ENCODE assay signal across 10 cellular contexts in the genomic region with DNA sequence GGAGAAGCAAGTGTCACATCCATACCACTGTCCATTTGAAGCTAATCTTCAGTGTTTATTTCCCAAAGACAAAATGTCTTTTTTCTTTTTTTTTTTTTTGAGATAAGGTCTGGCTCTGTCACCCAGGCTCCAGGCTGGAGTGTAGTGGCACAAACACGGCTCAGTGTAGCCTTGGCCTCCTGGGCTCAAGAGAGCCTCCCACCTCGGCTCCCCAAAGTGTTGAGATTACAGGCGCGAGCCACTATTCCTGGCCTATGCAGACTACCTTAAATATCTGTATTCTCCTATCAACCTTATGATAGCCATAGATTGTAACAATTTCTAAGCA. TPM values are rescaled to one million over a fixed set of nuclear protein-coding genes. Genes with fewer than 3 reads are reported as not detected.
DNase-seq lines count a peak whose midpoint lies in the region; ATAC-seq and TF ChIP-seq lines count a peak whose summit lies in the region.
"Had no signal": no experiment of that assay in that cellular context is flagged by ENCODE, and none has a peak within 500 bp of the region (broad histone marks: within the 10 kb centered on the region; RNA-seq: fewer than 3 reads in every experiment).

No MANE protein-coding gene starts in this region.

- BruUV-seq in IMR-90 (replicated peaks; lab: Mats Ljungman, UMichigan), result no TSS peak

- 100% methylated on average over 1 of the region's 4 CpGs; no CpG with 5 or more reads in 1 of the 2 experiments for WGBS in IMR-90 (ENCODE audit: extremely low coverage in 2 of 2, insufficient read length in 1 of 2), 2 experiments

- H2AK5ac ChIP-seq in IMR-90 (ENCODE audit: low read depth, low read length), result no peak overlapping the region

- peak; percentile 16 for ATAC-seq in GM18909 (IDR thresholded peaks at IDR 0.05; ENCODE audit: poor library complexity, unreplicated experiment)
- peak; percentile 27 for ATAC-seq in GM21723 (IDR thresholded peaks at IDR 0.05; ENCODE audit: unreplicated experiment)
- peak; percentile 24 for ATAC-seq in IMR-90 (ENCODE audit: low read depth)
- ATAC-seq in left lobe of liver, result peak; percentile 28

- TF ChIP-seq POLR2A in IMR-90 (IDR thresholded peaks at IDR 0.05; ENCODE audit: low read depth, low read length), result no peak

- CTCF ChIA-PET in IMR-90 (lab: Yijun Ruan, JAX), result interaction anchor here (0.6 to 2.0 kb wide), 6 partner anchors 28 to 971 kb away, joined by 3 to 9 read pairs (median 6); partner anchors contain the start of genes PRC1 and VPS33B

- no peak overlapping the region for H3K27ac ChIP-seq in IMR-90 (ENCODE audit: insufficient read depth, low read length)
- H3K27ac ChIP-seq in colonic mucosa, result no peak overlapping the region
- no peak overlapping the region for H3K27ac ChIP-seq in SJCRH30

- H3K4ac ChIP-seq in IMR-90 (ENCODE audit: low read depth, low read length), result no peak overlapping the region

- H3K4me2 ChIP-seq in IMR-90 (ENCODE audit: low read depth, low read length), result no peak overlapping the region

- no peak overlapping the region for H2AK9ac ChIP-seq in IMR-90 (replicated peaks; ENCODE audit: low read depth, low read length, poor library complexity)

- H4K5ac ChIP-seq in IMR-90 (ENCODE audit: low read depth, low read length), result no peak overlapping the region

- H3K18ac ChIP-seq in IMR-90 (ENCODE audit: low read depth, low read length), result no peak overlapping the region

- H3K36me3 ChIP-seq in IMR-90 (ENCODE audit: control insufficient read depth, insufficient read depth, low read length) (no peaks in the 10 kb centered on the region), colonic mucosa (no peaks in the 10 kb centered on the region), SJCRH30 (no peaks in the 10 kb centered on the region)

- no peak overlapping the region for H3K4me3 ChIP-seq in IMR-90 (ENCODE audit: insufficient read depth, low read depth, low read length)
- no peak overlapping the region for H3K4me3 ChIP-seq in colonic mucosa
- H3K4me3 ChIP-seq in SJCRH30, result no peak overlapping the region

- no peak overlapping the region for H2BK20ac ChIP-seq in IMR-90 (ENCODE audit: low read depth, low read length)

- TF ChIP-seq CTCF in IMR-90 (conservative IDR thresholded peaks at IDR 0.05; ENCODE audit: low read depth, low read length) (no peak), colonic mucosa (IDR thresholded peaks at IDR 0.05) (no peak)

- H3K79me1 ChIP-seq in IMR-90 (ENCODE audit: low read depth in 1 of 2, low read length in 2 of 2), result no peaks in the 10 kb centered on the region

- H2BK5ac ChIP-seq in IMR-90 (ENCODE audit: low read depth, low read length, poor library complexity, severe bottlenecking), result no peak overlapping the region

- no peak overlapping the region for H3K23ac ChIP-seq in IMR-90 (ENCODE audit: low read depth, low read length)

- TF ChIP-seq RAD21 in IMR-90 (IDR thresholded peaks at IDR 0.05; ENCODE audit: low read length), result no peak

- H4K91ac ChIP-seq in IMR-90 (ENCODE audit: insufficient read depth, low read depth, low read length), result no peak overlapping the region

- H3K9ac ChIP-seq in IMR-90 (ENCODE audit: low read depth, low read length) (no peak overlapping the region), colonic mucosa (ENCODE audit: low read depth in 2 of 2, low read length in 2 of 2) (no peak overlapping the region)

- H3K9me3 ChIP-seq in IMR-90 (ENCODE audit: control insufficient read depth, insufficient read depth, low read length) (no peaks in the 10 kb centered on the region), colonic mucosa (no peaks in the 10 kb centered on the region), SJCRH30 (replicated peaks) (peaks cover 9% of the 10 kb centered on the region)

- POLR2A ChIA-PET in IMR-90 (lab: Charles Lee; ENCODE audit: unreplicated experiment), result no interaction called here

- H3K56ac ChIP-seq in IMR-90 (ENCODE audit: extremely low read depth, insufficient read depth, low read length), result no peak overlapping the region

- no peak overlapping the region for H2AFZ ChIP-seq in IMR-90 (replicated peaks; ENCODE audit: low read length, poor library complexity)

- dilution Hi-C loops in IMR-90 (cut with HindIII; ENCODE audit: low sequenced_read_pairs, unreplicated experiment), result loop anchor here (25.0 kb wide), 1 partner anchor 212 kb away; no protein-coding TSS in a partner anchor

- no peak overlapping the region for H4K8ac ChIP-seq in IMR-90 (ENCODE audit: low read depth in 2 of 2, low read length in 2 of 2)

- in situ Hi-C loops in IMR-90 (cut with MboI; ENCODE audit: low sequenced_read_pairs), result no loop called here

- peaks cover 4% of the 10 kb centered on the region for H3K27me3 ChIP-seq in IMR-90 (ENCODE audit: control insufficient read depth, insufficient read depth, low read length)
- H3K27me3 ChIP-seq in colonic mucosa, result no peaks in the 10 kb centered on the region
- no peaks in the 10 kb centered on the region; the same call in 1 of the 2 replicates for H3K27me3 ChIP-seq in SJCRH30

- intact Hi-C loops in IMR-90 (cut with micrococcal nuclease), result loop anchor here (1.0 to 10.0 kb wide), 2 partner anchors 94 to 1035 kb away; no protein-coding TSS in a partner anchor
- intact Hi-C loops in colonic mucosa (cut with DNase I), result no loop called here

- H3K9me1 ChIP-seq in IMR-90 (ENCODE audit: insufficient read depth, low read length), result no peaks in the 10 kb centered on the region

- DNase-seq in IMR-90, result no peak
- DNase-seq in left lobe of liver (ENCODE audit: low spot score), result no peak
- DNase-seq in colonic mucosa, result no peak
- no peak for DNase-seq in NCI-H1436 (lab: John Stamatoyannopoulos, UW)
- DNase-seq in SJCRH30, result no peak
- DNase-seq in NCI-H524 (lab: John Stamatoyannopoulos, UW), result no peak
- DNase-seq: activated gamma-delta T cell treated with Interleukin-2 at 50 U/mL for 16 hours had no signal

- H2BK15ac ChIP-seq in IMR-90 (ENCODE audit: low read depth, low read length), result no peak overlapping the region

- H3K14ac ChIP-seq in IMR-90 (replicated peaks; ENCODE audit: low read depth, low read length), result no peak overlapping the region

- no peaks in the 10 kb centered on the region for H3K4me1 ChIP-seq in IMR-90 (ENCODE audit: control insufficient read depth, insufficient read depth, low read length)
- H3K4me1 ChIP-seq in colonic mucosa, result peaks cover 3% of the 10 kb centered on the region
- peaks cover 7% of the 10 kb centered on the region for H3K4me1 ChIP-seq in SJCRH30

- no peaks in the 10 kb centered on the region for H4K20me1 ChIP-seq in IMR-90 (ENCODE audit: insufficient read depth, low read length)

- no peak overlapping the region for H2BK120ac ChIP-seq in IMR-90 (ENCODE audit: low read depth, low read length)

TF ChIP-seq in IMR-90, 13 proteins besides CTCF, POLR2A, EP300 and RAD21 (continues in another document):
- no peak for TF ChIP-seq MAFK (IDR thresholded peaks at IDR 0.05; ENCODE audit: low read depth, low read length)
- no peak for TF ChIP-seq CEBPB (IDR thresholded peaks at IDR 0.05; ENCODE audit: low read depth, low read length)
- no peak for TF ChIP-seq FOS (IDR thresholded peaks at IDR 0.05; ENCODE audit: low read depth, low read length)
- TF ChIP-seq RCOR1 (IDR thresholded peaks at IDR 0.05; ENCODE audit: insufficient replicate concordance, low read length), result no peak
- no peak for TF ChIP-seq MAZ (IDR thresholded peaks at IDR 0.05; ENCODE audit: borderline replicate concordance, low read depth, low read length)
- no peak for TF ChIP-seq RFX5 (IDR thresholded peaks at IDR 0.05; ENCODE audit: low read depth, low read length)
- TF ChIP-seq, protein P1, sequence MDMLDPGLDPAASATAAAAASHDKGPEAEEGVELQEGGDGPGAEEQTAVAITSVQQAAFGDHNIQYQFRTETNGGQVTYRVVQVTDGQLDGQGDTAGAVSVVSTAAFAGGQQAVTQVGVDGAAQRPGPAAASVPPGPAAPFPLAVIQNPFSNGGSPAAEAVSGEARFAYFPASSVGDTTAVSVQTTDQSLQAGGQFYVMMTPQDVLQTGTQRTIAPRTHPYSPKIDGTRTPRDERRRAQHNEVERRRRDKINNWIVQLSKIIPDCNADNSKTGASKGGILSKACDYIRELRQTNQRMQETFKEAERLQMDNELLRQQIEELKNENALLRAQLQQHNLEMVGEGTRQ (IDR thresholded peaks at IDR 0.05; ENCODE audit: low read depth, low read length), result no peak
- TF ChIP-seq BHLHE40 (IDR thresholded peaks at IDR 0.05; ENCODE audit: low read depth, low read length), result no peak
- TF ChIP-seq, protein P2, sequence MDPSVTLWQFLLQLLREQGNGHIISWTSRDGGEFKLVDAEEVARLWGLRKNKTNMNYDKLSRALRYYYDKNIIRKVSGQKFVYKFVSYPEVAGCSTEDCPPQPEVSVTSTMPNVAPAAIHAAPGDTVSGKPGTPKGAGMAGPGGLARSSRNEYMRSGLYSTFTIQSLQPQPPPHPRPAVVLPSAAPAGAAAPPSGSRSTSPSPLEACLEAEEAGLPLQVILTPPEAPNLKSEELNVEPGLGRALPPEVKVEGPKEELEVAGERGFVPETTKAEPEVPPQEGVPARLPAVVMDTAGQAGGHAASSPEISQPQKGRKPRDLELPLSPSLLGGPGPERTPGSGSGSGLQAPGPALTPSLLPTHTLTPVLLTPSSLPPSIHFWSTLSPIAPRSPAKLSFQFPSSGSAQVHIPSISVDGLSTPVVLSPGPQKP (IDR thresholded peaks at IDR 0.05; ENCODE audit: borderline replicate concordance, low read depth, low read length), result no peak
- no peak for TF ChIP-seq NFE2L2 (IDR thresholded peaks at IDR 0.05; ENCODE audit: low read depth, low read length)
- TF ChIP-seq CHD1 (IDR thresholded peaks at IDR 0.05; ENCODE audit: low read depth, low read length), result no peak

RNA-seq across cellular contexts. Expression of gene VPS33B, which starts 27.7 kb away (rescaled TPM):
- total RNA-seq in IMR-90 (2012; rRNA removed) (7.5 and 9.0 TPM in 2 replicates), left lobe of liver (4.5 TPM), colonic mucosa (10 to 100 TPM; 18.0 to 18.1 TPM)
- 11.3 and 12.3 TPM in 2 replicates for polyA plus RNA-seq in IMR-90 (2012; rRNA removed)
- polyA plus RNA-seq in IMR-90 (2012; cell fraction: cytosol; rRNA removed), result 7.6 and 9.8 TPM in 2 replicates
- 47.8 and 54.3 TPM in 2 replicates for polyA plus RNA-seq in IMR-90 (2012; cell fraction: nucleus; rRNA removed; ENCODE audit: low replicate concordance)
- 7.5 and 8.6 TPM in 2 replicates for total RNA-seq in SJCRH30 (2014; rRNA removed; shearing (Covaris generic))

RNA-seq across cellular contexts. Expression of gene SV2B, which starts 50.0 kb away (rescaled TPM):
- total RNA-seq in IMR-90 (2012; rRNA removed) (not detected in 2 replicates), left lobe of liver (0.60 TPM), colonic mucosa (1 to 10 TPM in 1 of 2 donors, under 1 TPM in 1; 0.17 to 1.1 TPM)
- not detected in 2 replicates for polyA plus RNA-seq in IMR-90 (2012; rRNA removed)
- not detected in 2 replicates for polyA plus RNA-seq in IMR-90 (2012; cell fraction: cytosol; rRNA removed)
- polyA plus RNA-seq in IMR-90 (2012; cell fraction: nucleus; rRNA removed; ENCODE audit: low replicate concordance), result not detected in 2 replicates
- total RNA-seq in SJCRH30 (2014; rRNA removed; shearing (Covaris generic)), result not detected in 2 replicates
- total RNA-seq: epithelial cell of proximal tubule had no signal

RNA-seq across cellular contexts. Expression of gene PRC1, which starts 55.8 kb away (rescaled TPM):
- 148 and 208 TPM in 2 replicates for total RNA-seq in IMR-90 (2012; rRNA removed)
- 131 and 132 TPM in 2 replicates for polyA plus RNA-seq in IMR-90 (2012; rRNA removed)
- polyA plus RNA-seq in IMR-90 (2012; cell fraction: cytosol; rRNA removed), result 52.1 and 66.7 TPM in 2 replicates
- polyA plus RNA-seq in IMR-90 (2012; cell fraction: nucleus; rRNA removed; ENCODE audit: low replicate concordance), result 96.3 and 151 TPM in 2 replicates
- 1.2 TPM for total RNA-seq in left lobe of liver
- 100 to 1,000 TPM in 1 of 2 donors, 10 to 100 TPM in 1; 44.3 to 114 TPM for total RNA-seq in colonic mucosa
- total RNA-seq in SJCRH30 (2014; rRNA removed; shearing (Covaris generic)), result 250 and 275 TPM in 2 replicates

Comparison
In these comparisons a context has a peak if more than half of its experiments do, and no peak if none do; other contexts are left out.
1. RNA of gene PRC1, which starts 55.8 kb away (total RNA-seq): 250 to 275 TPM in SJCRH30, 148 to 208 TPM in IMR-90 and 44.3 to 114 TPM in colonic mucosa; 1.2 TPM in left lobe of liver (single experiment); every median in the first group is over 10 times any median in the second.
2. Peak in every context shown above with its lines, with median percentiles within 50 percentile points of each other: ATAC-seq.